ENCODE assay signal across 8 cellular contexts in genomic region chr17:28841901-28842281, GRCh38. TPM values are rescaled to one million over a fixed set of nuclear protein-coding genes. Genes with fewer than 3 reads are reported as not detected.
DNase-seq lines count a peak whose midpoint lies in the region; ATAC-seq and TF ChIP-seq lines count a peak whose summit lies in the region.

No MANE protein-coding gene starts in this region.

- intact Hi-C loops in dorsolateral prefrontal cortex (cut with DNase I): loop anchor here (5.0 kb wide), 4 partner anchors 35 to 110 kb away; partner anchors contain the start of genes FLOT2 (in 1 of the 2) and PHF12 (in 1 of the 2)

- CTCF ChIA-PET in HEK293T (lab: Yijun Ruan, JAX): interaction anchor here (1.2 to 1.7 kb wide), 5 partner anchors 27 to 115 kb away, joined by 3 to 8 read pairs (median 3); no protein-coding TSS in a partner anchor

- H3K27me3 ChIP-seq in dorsolateral prefrontal cortex: no peaks in the 10 kb centered on the region

- peak overlapping the region; percentile 42 to 96 (median 84) for H3K4me3 ChIP-seq in dorsolateral prefrontal cortex

- no peaks in the 10 kb centered on the region for H3K36me3 Mint-ChIP-seq in nephron (ENCODE audit: low read depth)

- peaks cover 3% of the 10 kb centered on the region for H3K27me3 Mint-ChIP-seq in nephron (ENCODE audit: low read depth)

- ATAC-seq in GM18907 (IDR thresholded peaks at IDR 0.05; ENCODE audit: unreplicated experiment) (peak; percentile 26), GM19395 (IDR thresholded peaks at IDR 0.05; ENCODE audit: unreplicated experiment) (no peak)

- peak overlapping the region; percentile 89 to 100 (median 94) for H3K4me3 Mint-ChIP-seq in nephron

- H3K9me3 Mint-ChIP-seq in nephron: no peaks in the 10 kb centered on the region

- DNase-seq in NCI-H510A treated with DMSO at 0.1 percent for 48 hours (lab: John Stamatoyannopoulos, UW) (peak; percentile 63), dorsolateral prefrontal cortex (no peak), midbrain (lab: John Stamatoyannopoulos, UW) (no peak), HEK293T (ENCODE audit: extremely low spot score) (no peak)
- no peak for DNase-seq in stimulated activated CD4-positive, alpha-beta T cell treated with anti-CD3 and anti-CD28 coated beads, Interleukin-15, amount 100 ng/mL, for 24 hours

- peaks cover 9% of the 10 kb centered on the region for H3K4me1 Mint-ChIP-seq in nephron

- H3K27ac ChIP-seq in dorsolateral prefrontal cortex: peak overlapping the region in 52 of 59 donors; percentile 12 to 95 (median 84)

- POLR2A ChIA-PET in HEK293T (lab: Yijun Ruan, JAX): interaction anchor here (0.6 to 3.6 kb wide), 30 partner anchors 10 to 180 kb away, joined by 3 to 22 read pairs (median 5); partner anchors contain the start of genes FLOT2, NEK8, PHF12 and RPL23A

- no peak for TF ChIP-seq CTCF in dorsolateral prefrontal cortex (IDR thresholded peaks at IDR 0.05 in 54 of 56, conservative IDR thresholded peaks at IDR 0.05 in 2 of 56; ENCODE audit: low read depth in 1 of 56, partially characterized antibody in 56 of 56)
- no peak for TF ChIP-seq CTCF in nephron (IDR thresholded peaks at IDR 0.05; ENCODE audit: unreplicated experiment in 3 of 3)

- H3K27ac Mint-ChIP-seq in nephron: peak overlapping the region; percentile 80 to 99 (median 95)

TF ChIP-seq in HEK293T, 16 proteins besides CTCF, POLR2A, EP300 and RAD21:
- no peak for TF ChIP-seq BHLHE40 (IDR thresholded peaks at IDR 0.05; ENCODE audit: borderline replicate concordance)

RNA-seq across cellular contexts. Expression of gene FAM222B, which starts 0.7 kb away (rescaled TPM):
- 10 to 100 TPM; 17.4 to 36.2 (median 25.3) TPM for total RNA-seq in dorsolateral prefrontal cortex

RNA-seq across cellular contexts. Expression of gene ERAL1, which starts 12.9 kb away (rescaled TPM):
- 10 to 100 TPM; 32.0 to 63.5 (median 45.6) TPM for total RNA-seq in dorsolateral prefrontal cortex

RNA-seq across cellular contexts. Expression of gene FLOT2, which starts 55.6 kb away (rescaled TPM):
- total RNA-seq in dorsolateral prefrontal cortex: 100 to 1,000 TPM in 84 of 120 experiments, 10 to 100 TPM in 36; 50.7 to 182 (median 108) TPM
